13 cellular contexts compared by ENCODE assay signal in the genomic region with DNA sequence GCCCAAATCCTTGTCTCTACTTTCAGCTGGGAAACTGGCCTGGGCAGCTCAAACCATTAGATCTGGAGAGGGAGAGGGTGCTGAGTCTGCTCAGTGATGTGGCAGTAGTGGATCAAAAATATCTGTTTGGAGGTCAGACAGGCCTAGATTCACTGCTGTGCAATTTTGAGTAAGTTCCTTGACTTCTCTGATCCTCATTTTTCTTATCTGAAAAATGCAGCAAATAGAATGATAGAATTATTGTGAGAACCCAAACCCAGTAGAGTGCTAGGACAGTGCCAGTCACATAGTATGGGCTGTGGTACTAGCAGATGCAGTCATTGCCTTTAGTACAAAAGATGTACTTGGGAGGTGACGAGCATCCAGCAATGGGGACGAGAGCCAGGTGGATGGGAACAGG.
"Had no signal": no experiment of that assay in that cellular context is flagged by ENCODE, and none has a peak within 500 bp of the region (broad histone marks: within the 10 kb centered on the region; RNA-seq: fewer than 3 reads in every experiment).

No MANE protein-coding gene starts in this region.

- H3K4me3 Mint-ChIP-seq: activated CD4-positive, alpha-beta memory T cell treated with anti-CD3 and anti-CD28 coated beads, Interleukin-2, amount 10 ng/mL, durations not matched to agents 7 days and 5 days; activated naive CD8-positive, alpha-beta T cell treated with anti-CD3 and anti-CD28 coated beads for 36 hours; memory B cell; nephron progenitor cell; type B pancreatic cell had no signal

- ATAC-seq: left lobe of liver had no signal

- H3K27ac Mint-ChIP-seq: activated CD4-positive, alpha-beta memory T cell treated with anti-CD3 and anti-CD28 coated beads, Interleukin-2, amount 10 ng/mL, durations not matched to agents 7 days and 5 days; activated naive CD8-positive, alpha-beta T cell treated with anti-CD3 and anti-CD28 coated beads for 36 hours; memory B cell; nephron progenitor cell; type B pancreatic cell had no signal

- H3K4me3 ChIP-seq: esophagus muscularis mucosa had no signal

- H3K27ac ChIP-seq: esophagus muscularis mucosa had no signal

- DNase-seq: activated CD4-positive, alpha-beta memory T cell treated with anti-CD3 and anti-CD28 coated beads, Interleukin-2, amount 10 ng/mL, durations not matched to agents 7 days and 5 days; activated gamma-delta T cell treated with Interleukin-2 at 50 U/mL for 16 hours; activated naive CD8-positive, alpha-beta T cell treated with anti-CD3 and anti-CD28 coated beads for 36 hours; activated T-cell treated with anti-CD3 and anti-CD28 coated beads, Interleukin-2, amount 50 U/mL, for 48 hours; foreskin fibroblast; nephron progenitor cell; SW 1271; T-helper 9 cell had no signal

- H3K9me3 Mint-ChIP-seq: activated CD4-positive, alpha-beta memory T cell treated with anti-CD3 and anti-CD28 coated beads, Interleukin-2, amount 10 ng/mL, durations not matched to agents 7 days and 5 days; activated naive CD8-positive, alpha-beta T cell treated with anti-CD3 and anti-CD28 coated beads for 36 hours; memory B cell; nephron progenitor cell; type B pancreatic cell had no signal

- H3K9me3 ChIP-seq: esophagus muscularis mucosa had no signal

- H3K27me3 Mint-ChIP-seq: activated CD4-positive, alpha-beta memory T cell treated with anti-CD3 and anti-CD28 coated beads, Interleukin-2, amount 10 ng/mL, durations not matched to agents 7 days and 5 days; activated naive CD8-positive, alpha-beta T cell treated with anti-CD3 and anti-CD28 coated beads for 36 hours; memory B cell; type B pancreatic cell had no signal

- H3K36me3 Mint-ChIP-seq: activated naive CD8-positive, alpha-beta T cell treated with anti-CD3 and anti-CD28 coated beads for 36 hours; memory B cell; type B pancreatic cell had no signal

- H3K27me3 ChIP-seq: esophagus muscularis mucosa had no signal

- FAIRE-seq: endometrium had no signal
